17 cellular contexts compared by ENCODE assay signal in the genomic region with DNA sequence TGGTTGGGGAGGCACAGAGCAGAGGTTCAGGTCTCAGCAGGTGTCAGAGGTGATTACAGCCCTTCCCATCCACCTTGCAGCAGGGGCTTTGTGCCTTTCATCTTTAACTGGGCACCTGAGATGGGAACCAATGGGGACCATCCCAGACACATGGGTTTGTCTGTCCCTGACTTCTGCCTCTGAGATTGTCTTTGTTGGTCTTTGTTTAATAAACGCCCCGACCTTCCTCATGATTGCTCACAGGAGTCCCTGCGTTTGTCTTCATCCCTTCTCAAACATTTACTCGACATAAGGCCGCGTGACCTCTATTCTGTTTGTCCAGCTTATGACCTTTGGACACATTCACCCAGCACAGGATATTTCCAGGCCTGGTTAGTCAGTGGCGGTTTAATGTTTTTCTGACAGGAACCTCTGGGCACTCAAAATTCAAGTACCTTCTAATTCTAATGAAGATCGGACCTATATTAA. TPM values are rescaled to one million over a fixed set of nuclear protein-coding genes. Genes with fewer than 3 reads are reported as not detected.
DNase-seq lines count a peak whose midpoint lies in the region; ATAC-seq and TF ChIP-seq lines count a peak whose summit lies in the region.
"Had no signal": no experiment of that assay in that cellular context is flagged by ENCODE, and none has a peak within 500 bp of the region (broad histone marks: within the 10 kb centered on the region; RNA-seq: fewer than 3 reads in every experiment).

No MANE protein-coding gene starts in this region.

- no peak overlapping the region for H2BK120ac ChIP-seq in H9 (ENCODE audit: low read depth, low read length, poor library complexity, severe bottlenecking)

- H3T11ph ChIP-seq in H9 (ENCODE audit: low read length): no peak overlapping the region

- no peaks in the 10 kb centered on the region for H3K27me3 Mint-ChIP-seq in CD4-positive, CD25-positive, alpha-beta regulatory T cell
- H3K27me3 Mint-ChIP-seq in H9 (ENCODE audit: low read depth): peaks cover 42% of the 10 kb centered on the region
- H3K27me3 Mint-ChIP-seq in T-helper 2 cell treated with Interferon-gamma antibody and Interleukin-4, amounts not matched to agents 5 μg/mL and 100 μg/mL, for 36 hours (ENCODE audit: low read depth): no peaks in the 10 kb centered on the region
- H3K27me3 Mint-ChIP-seq: stimulated activated naive CD8-positive, alpha-beta T cell treated with anti-CD3 and anti-CD28 coated beads, Interleukin-15, Interleukin-2, amounts not matched to agents 100 ng/mL and 50 ng/mL, for 24 hours had no signal

- H3K79me2 ChIP-seq in H9 (ENCODE audit: insufficient read depth, low read length): peaks cover 47% of the 10 kb centered on the region
- peaks cover 82% of the 10 kb centered on the region for H3K79me2 ChIP-seq in hepatocyte

- no peaks in the 10 kb centered on the region for H3K9me2 ChIP-seq in hepatocyte (replicated peaks; ENCODE audit: insufficient read depth)

- no peaks in the 10 kb centered on the region for H3K79me1 ChIP-seq in H9 (ENCODE audit: insufficient read depth, low read depth, low read length, poor library complexity, severe bottlenecking)

- no peak overlapping the region for H4K5ac ChIP-seq in H9 (ENCODE audit: insufficient read length, low read depth, low read length)

- no peak overlapping the region for H2BK20ac ChIP-seq in H9 (ENCODE audit: low read depth, low read length, poor library complexity, severe bottlenecking)

- H2AFZ ChIP-seq in H9 (ENCODE audit: low read length) (no peak overlapping the region), hepatocyte (no peak overlapping the region)

- H3K4me3 ChIP-seq in CD4-positive, CD25-positive, alpha-beta regulatory T cell (ENCODE audit: low read depth, low read length): no peak overlapping the region
- no peak overlapping the region for H3K4me3 ChIP-seq in hepatocyte
- no peak overlapping the region for H3K4me3 ChIP-seq in coronary artery
- no peak overlapping the region for H3K4me3 ChIP-seq in BE2C (ENCODE audit: low read depth, low read length)
- H3K4me3 ChIP-seq: upper lobe of right lung had no signal

- H2BK5ac ChIP-seq in H9 (ENCODE audit: insufficient read length, low read length): no peak overlapping the region

- H3K4ac ChIP-seq in H9 (ENCODE audit: low read depth, low read length): no peak overlapping the region

- H3K23me2 ChIP-seq in H9 (ENCODE audit: insufficient read length, low read depth, low read length, poor library complexity, severe bottlenecking): peaks cover 3% of the 10 kb centered on the region

- H3K18ac ChIP-seq in H9 (ENCODE audit: insufficient read length, low read depth, low read length): no peak overlapping the region

- no peak overlapping the region for H2BK15ac ChIP-seq in H9 (ENCODE audit: low read depth, low read length)

- peaks cover 4% of the 10 kb centered on the region for H4K20me1 ChIP-seq in H9 (ENCODE audit: control insufficient read depth, insufficient read depth, insufficient read length)
- H4K20me1 ChIP-seq in hepatocyte (ENCODE audit: insufficient read depth, poor library complexity, severe bottlenecking): no peaks in the 10 kb centered on the region

- H2BK12ac ChIP-seq in H9 (ENCODE audit: insufficient read length, low read depth, low read length): no peak overlapping the region

- peak overlapping the region in 2 of 4 donors; percentile 28 to 47 for H3K4me3 Mint-ChIP-seq in CD4-positive, CD25-positive, alpha-beta regulatory T cell
- H3K4me3 Mint-ChIP-seq in H9: peak overlapping the region in 1 of 2 experiments; percentile 3; a peak in 1 of 5 replicates
- H3K4me3 Mint-ChIP-seq in T-helper 2 cell treated with Interferon-gamma antibody and Interleukin-4, amounts not matched to agents 5 μg/mL and 100 μg/mL, for 36 hours: no peak overlapping the region
- H3K4me3 Mint-ChIP-seq: activated T-helper 1 cell treated with anti-CD3 and anti-CD28 coated beads, Interleukin-12 subunit alpha, Interleukin-12 subunit beta, Interleukin-2, Interleukin-4 antibody, amounts not matched to agents 30 ng/mL and 10 ng/mL and 1 ng/mL, durations not matched to agents 14 hours and 24 hours and 36 hours; stimulated activated naive CD8-positive, alpha-beta T cell treated with anti-CD3 and anti-CD28 coated beads, Interleukin-15, Interleukin-2, amounts not matched to agents 100 ng/mL and 50 ng/mL, for 24 hours had no signal

- no peak overlapping the region for H4K8ac ChIP-seq in H9 (replicated peaks; ENCODE audit: insufficient read length, low read depth, low read length)

- peaks cover 27% of the 10 kb centered on the region for H3K4me1 ChIP-seq in CD4-positive, CD25-positive, alpha-beta regulatory T cell (ENCODE audit: control insufficient read depth, insufficient read depth, low read length, poor library complexity, severe bottlenecking)
- peaks cover 18% of the 10 kb centered on the region for H3K4me1 ChIP-seq in H9 (ENCODE audit: insufficient read depth, low read length)
- peaks cover 37% of the 10 kb centered on the region for H3K4me1 ChIP-seq in hepatocyte (ENCODE audit: insufficient read depth)
- H3K4me1 ChIP-seq in BE2C: no peaks in the 10 kb centered on the region
- H3K4me1 ChIP-seq: upper lobe of right lung had no signal

- H3K56ac ChIP-seq in H9 (ENCODE audit: insufficient read length, low read depth, low read length): no peak overlapping the region

- no peaks in the 10 kb centered on the region for H3K27me3 ChIP-seq in CD4-positive, CD25-positive, alpha-beta regulatory T cell (ENCODE audit: control insufficient read depth, insufficient read depth, low read length)
- H3K27me3 ChIP-seq in H9 (ENCODE audit: insufficient read depth, low read length): no peaks in the 10 kb centered on the region
- no peaks in the 10 kb centered on the region for H3K27me3 ChIP-seq in hepatocyte
- H3K27me3 ChIP-seq in BE2C: no peaks in the 10 kb centered on the region
- H3K27me3 ChIP-seq: brain microvascular endothelial cell, upper lobe of right lung had no signal

- WGBS in H9 (ENCODE audit: extremely low coverage, insufficient read length, low lambda C conversion rate): no CpG with 5 or more reads among the region's 8 CpGs
- 60% methylated on average over 8 of the region's 8 CpGs for WGBS in hepatocyte (ENCODE audit: low lambda C conversion rate, missing lambda C conversion rate)

- H3K27ac Mint-ChIP-seq in CD4-positive, CD25-positive, alpha-beta regulatory T cell: peak overlapping the region in 2 of 3 donors; percentile 41 to 62
- H3K27ac Mint-ChIP-seq in H9: no peak overlapping the region
- no peak overlapping the region for H3K27ac Mint-ChIP-seq in T-helper 2 cell treated with Interferon-gamma antibody and Interleukin-4, amounts not matched to agents 5 μg/mL and 100 μg/mL, for 36 hours
- H3K27ac Mint-ChIP-seq: activated T-helper 1 cell treated with anti-CD3 and anti-CD28 coated beads, Interleukin-12 subunit alpha, Interleukin-12 subunit beta, Interleukin-2, Interleukin-4 antibody, amounts not matched to agents 30 ng/mL and 10 ng/mL and 1 ng/mL, durations not matched to agents 14 hours and 24 hours and 36 hours; stimulated activated naive CD8-positive, alpha-beta T cell treated with anti-CD3 and anti-CD28 coated beads, Interleukin-15, Interleukin-2, amounts not matched to agents 100 ng/mL and 50 ng/mL, for 24 hours had no signal

- no peak for DNase-seq in CD4-positive, CD25-positive, alpha-beta regulatory T cell
- DNase-seq in H9: no peak
- DNase-seq in hepatocyte (ENCODE audit: low spot score): peak; percentile 70
- DNase-seq in posterior vena cava (ENCODE audit: low spot score): peak; percentile 5
- DNase-seq in stimulated activated naive CD4-positive, alpha-beta T cell (lab: John Stamatoyannopoulos, UW): no peak
- DNase-seq in coronary artery (ENCODE audit: low spot score): no peak
- no peak for DNase-seq in T-helper 2 cell treated with Interferon-gamma antibody and Interleukin-4, amounts not matched to agents 5 μg/mL and 100 μg/mL, for 36 hours (ENCODE audit: low spot score)
- no peak for DNase-seq in BE2C
- DNase-seq: brain microvascular endothelial cell, immature natural killer cell, MM.1S, NCI-H1436, NCI-H2171 treated with DMSO at 0.1 percent for 48 hours, NCI-H69, upper lobe of right lung had no signal

- peaks cover 11 to 65% (median 37%) of the 10 kb centered on the region in 4 donors for H3K4me1 Mint-ChIP-seq in CD4-positive, CD25-positive, alpha-beta regulatory T cell
- peaks cover 43 to 60% of the 10 kb centered on the region in 2 experiments for H3K4me1 Mint-ChIP-seq in H9
- peaks cover 15% of the 10 kb centered on the region for H3K4me1 Mint-ChIP-seq in T-helper 2 cell treated with Interferon-gamma antibody and Interleukin-4, amounts not matched to agents 5 μg/mL and 100 μg/mL, for 36 hours (ENCODE audit: low read depth)

- no peak overlapping the region for H3K14ac ChIP-seq in H9 (ENCODE audit: insufficient read depth, low read length)

- TF ChIP-seq CTCF in H9 (conservative IDR thresholded peaks at IDR 0.05) (no peak), hepatocyte (IDR thresholded peaks at IDR 0.05; ENCODE audit: poor library complexity) (no peak), coronary artery (IDR thresholded peaks at IDR 0.05) (no peak), BE2C (IDR thresholded peaks at IDR 0.05; ENCODE audit: low read depth, low read length) (no peak)

- H3K23ac ChIP-seq in H9 (ENCODE audit: insufficient read length, low read depth, low read length): no peak overlapping the region

- no peaks in the 10 kb centered on the region for H3K9me3 Mint-ChIP-seq in CD4-positive, CD25-positive, alpha-beta regulatory T cell
- H3K9me3 Mint-ChIP-seq in H9: no peaks in the 10 kb centered on the region
- H3K9me3 Mint-ChIP-seq in T-helper 2 cell treated with Interferon-gamma antibody and Interleukin-4, amounts not matched to agents 5 μg/mL and 100 μg/mL, for 36 hours: no peaks in the 10 kb centered on the region
- H3K9me3 Mint-ChIP-seq: activated T-helper 1 cell treated with anti-CD3 and anti-CD28 coated beads, Interleukin-12 subunit alpha, Interleukin-12 subunit beta, Interleukin-2, Interleukin-4 antibody, amounts not matched to agents 30 ng/mL and 10 ng/mL and 1 ng/mL, durations not matched to agents 14 hours and 24 hours and 36 hours; immature natural killer cell; stimulated activated naive CD8-positive, alpha-beta T cell treated with anti-CD3 and anti-CD28 coated beads, Interleukin-15, Interleukin-2, amounts not matched to agents 100 ng/mL and 50 ng/mL, for 24 hours had no signal

- no peak overlapping the region for H3K9ac ChIP-seq in H9 (ENCODE audit: extremely low read depth, insufficient read length, low read length)

- intact Hi-C loops in posterior vena cava (cut with DNase I): loop anchor here (10.0 kb wide), 2 partner anchors 138 to 318 kb away; a partner anchor contains a TSS

- no peak overlapping the region for H3K27ac ChIP-seq in CD4-positive, CD25-positive, alpha-beta regulatory T cell (ENCODE audit: insufficient read depth, low read length, poor library complexity, severe bottlenecking)
- H3K27ac ChIP-seq in H9 (ENCODE audit: insufficient read length, low read depth, low read length) (no peak overlapping the region), hepatocyte (peak overlapping the region; percentile 81), coronary artery (no peak overlapping the region)
- H3K27ac ChIP-seq: brain microvascular endothelial cell, upper lobe of right lung had no signal

- H4K91ac ChIP-seq in H9 (ENCODE audit: insufficient read length, low read depth, low read length): no peak overlapping the region

- H3K36me3 Mint-ChIP-seq in CD4-positive, CD25-positive, alpha-beta regulatory T cell: peaks cover 51% of the 10 kb centered on the region
- H3K36me3 Mint-ChIP-seq in H9 (ENCODE audit: insufficient read depth in 1 of 3, low read depth in 3 of 3): peaks cover 45 to 62% (median 62%) of the 10 kb centered on the region in 3 experiments
- H3K36me3 Mint-ChIP-seq in T-helper 2 cell treated with Interferon-gamma antibody and Interleukin-4, amounts not matched to agents 5 μg/mL and 100 μg/mL, for 36 hours (ENCODE audit: low read depth): peaks cover 22% of the 10 kb centered on the region

- no peaks in the 10 kb centered on the region for H3K9me3 ChIP-seq in CD4-positive, CD25-positive, alpha-beta regulatory T cell (ENCODE audit: control insufficient read depth in 2 of 2, low read length in 2 of 2)
- H3K9me3 ChIP-seq in H9 (ENCODE audit: control insufficient read depth, low read depth, low read length): no peaks in the 10 kb centered on the region
- H3K9me3 ChIP-seq in hepatocyte (ENCODE audit: low read depth): no peaks in the 10 kb centered on the region
- H3K9me3 ChIP-seq in BE2C: no peaks in the 10 kb centered on the region
- H3K9me3 ChIP-seq: upper lobe of right lung had no signal

- H3K36me3 ChIP-seq in CD4-positive, CD25-positive, alpha-beta regulatory T cell (ENCODE audit: control insufficient read depth, insufficient read depth, low read length): peaks cover 14% of the 10 kb centered on the region
- H3K36me3 ChIP-seq in hepatocyte (replicated peaks; ENCODE audit: insufficient read depth, low read depth) (no peaks in the 10 kb centered on the region), BE2C (peaks cover 45% of the 10 kb centered on the region)

- H2AK5ac ChIP-seq in H9 (ENCODE audit: insufficient read length, low read length): no peak overlapping the region

- H3K4me2 ChIP-seq in H9 (ENCODE audit: insufficient read depth, insufficient read length, low read length) (peak overlapping the region; percentile 11), hepatocyte (peak overlapping the region; percentile 60)

- ATAC-seq in CD4-positive, CD25-positive, alpha-beta regulatory T cell (ENCODE audit: low read depth in 2 of 2): no peak
- ATAC-seq: upper lobe of right lung had no signal

RNA-seq across cellular contexts. Expression of a gene that starts 5.9 kb away (rescaled TPM):
- total RNA-seq in CD4-positive, CD25-positive, alpha-beta regulatory T cell: 4.8 TPM
- polyA plus RNA-seq in CD4-positive, CD25-positive, alpha-beta regulatory T cell: 10 to 100 TPM in 2 of 4 donors, 1 to 10 TPM in 2; 6.9 to 12.4 (median 9.4) TPM
- total RNA-seq in H9 (2021): 28.4 and 31.2 TPM in 2 replicates
- 14.9 and 21.8 TPM in 2 replicates for total RNA-seq in hepatocyte
- 11.2 and 13.4 TPM in 2 replicates for polyA plus RNA-seq in hepatocyte
- total RNA-seq in posterior vena cava: 1 to 10 TPM; 3.0 to 4.7 TPM
- polyA plus RNA-seq in BE2C (2012; ENCODE audit: insufficient read depth, insufficient read length, low read depth): 24.2 TPM

RNA-seq across cellular contexts. Expression of a gene that starts 47.4 kb away (rescaled TPM):
- 19.6 TPM for total RNA-seq in CD4-positive, CD25-positive, alpha-beta regulatory T cell
- polyA plus RNA-seq in CD4-positive, CD25-positive, alpha-beta regulatory T cell: 10 to 100 TPM; 12.9 to 19.2 (median 16.1) TPM
- total RNA-seq in H9 (2021) (41.0 and 41.6 TPM in 2 replicates), hepatocyte (19.9 and 30.3 TPM in 2 replicates), posterior vena cava (10 to 100 TPM; 18.0 to 18.7 TPM)
- polyA plus RNA-seq in hepatocyte: 28.3 and 31.4 TPM in 2 replicates
- 37.9 TPM for polyA plus RNA-seq in BE2C (2012; ENCODE audit: insufficient read depth, insufficient read length, low read depth)

RNA-seq across cellular contexts. Expression of a gene that starts 51.3 kb away (rescaled TPM):
- 2.2 TPM for total RNA-seq in CD4-positive, CD25-positive, alpha-beta regulatory T cell
- 1 to 10 TPM; 5.5 to 7.1 (median 6.7) TPM for polyA plus RNA-seq in CD4-positive, CD25-positive, alpha-beta regulatory T cell
- total RNA-seq in H9 (2021) (11.5 and 12.4 TPM in 2 replicates), hepatocyte (3.8 and 12.8 TPM in 2 replicates), posterior vena cava (1 to 10 TPM; 5.7 to 8.7 TPM)
- 15.4 and 15.5 TPM in 2 replicates for polyA plus RNA-seq in hepatocyte
- polyA plus RNA-seq in BE2C (2012; ENCODE audit: insufficient read depth, insufficient read length, low read depth): 6.4 TPM

Comparison
In these comparisons a context has a peak if more than half of its experiments do, and no peak if none do; other contexts are left out.
1. DNase-seq: peak in hepatocyte (single experiment) and posterior vena cava (single experiment); none in CD4-positive, CD25-positive, alpha-beta regulatory T cell (0 of 3), H9 (single experiment), stimulated activated naive CD4-positive, alpha-beta T cell (0 of 6), coronary artery (single experiment), T-helper 2 cell treated with Interferon-gamma antibody and Interleukin-4, amounts not matched to agents 5 μg/mL and 100 μg/mL, for 36 hours (single experiment) and BE2C (single experiment).
2. H3K27ac Mint-ChIP-seq: peak in CD4-positive, CD25-positive, alpha-beta regulatory T cell (2 of 3); none in H9 (0 of 3) and T-helper 2 cell treated with Interferon-gamma antibody and Interleukin-4, amounts not matched to agents 5 μg/mL and 100 μg/mL, for 36 hours (single experiment).